In genomic region chr2:28419705-28420270, GRCh38 we compare ENCODE assay signal across 19 cellular contexts. TPM values are rescaled to one million over a fixed set of nuclear protein-coding genes. Genes with fewer than 3 reads are reported as not detected.
A peak's percentile ranks its signal among the peaks of the same experiment; 100 is the strongest.
DNase-seq lines count a peak whose midpoint lies in the region; ATAC-seq, FAIRE-seq and TF ChIP-seq lines count a peak whose summit lies in the region.
"Had no signal": no experiment of that assay in that cellular context is flagged by ENCODE, and none has a peak within 500 bp of the region (broad histone marks: within the 10 kb centered on the region; RNA-seq: fewer than 3 reads in every experiment).

No MANE protein-coding gene starts in this region.

- H3K4me2 ChIP-seq in astrocyte (ENCODE audit: low read length) = no peak overlapping the region
- H3K4me2 ChIP-seq: GM23338 had no signal

- no peaks in the 10 kb centered on the region for H3K9me3 Mint-ChIP-seq in activated naive CD4-positive, alpha-beta T cell treated with anti-CD3 and anti-CD28 coated beads, Interleukin-2, amount 10 ng/mL, durations not matched to agents 7 days and 5 days
- H3K9me3 Mint-ChIP-seq in astrocyte (ENCODE audit: unreplicated experiment) = no peaks in the 10 kb centered on the region
- H3K9me3 Mint-ChIP-seq in immature natural killer cell = no peaks in the 10 kb centered on the region
- H3K9me3 Mint-ChIP-seq in stimulated activated effector memory CD8-positive, alpha-beta T cell treated with anti-CD3 and anti-CD28 coated beads, Interleukin-12 subunit alpha, Interleukin-12 subunit beta, amount 100 ng/mL, for 72 hours = no peaks in the 10 kb centered on the region
- H3K9me3 Mint-ChIP-seq: GM23338, naive B cell had no signal

- H3K4me1 ChIP-seq in astrocyte (ENCODE audit: insufficient read depth, low read length) = peaks cover 14% of the 10 kb centered on the region

- no peak for FAIRE-seq in astrocyte (lab: Jason Lieb, UNC)
- FAIRE-seq: endometrium had no signal

- DNase-seq in activated naive CD4-positive, alpha-beta T cell treated with anti-CD3 and anti-CD28 coated beads, Interleukin-2, amount 10 ng/mL, durations not matched to agents 7 days and 5 days = no peak
- DNase-seq in activated naive CD4-positive, alpha-beta T cell (lab: John Stamatoyannopoulos, UW) = no peak
- DNase-seq in astrocyte (ENCODE audit: low read depth) (no peak), immature natural killer cell (peak in 2 of 3 donors; percentile 6 to 11), COLO668 (lab: John Stamatoyannopoulos, UW; ENCODE audit: unreplicated experiment) (no peak), left cardiac atrium (no peak), foreskin melanocyte (no peak)
- DNase-seq in stimulated activated effector memory CD8-positive, alpha-beta T cell treated with anti-CD3 and anti-CD28 coated beads, Interleukin-12 subunit alpha, Interleukin-12 subunit beta, amount 100 ng/mL, for 72 hours (ENCODE audit: low spot score in 2 of 2) = no peak
- DNase-seq: cerebellar nuclear complex, GDM1, lower lobe of right lung, naive B cell, NCI-H2107, NCI-H748 treated with DMSO at 0.1 percent for 48 hours, substantia nigra had no signal

- intact Hi-C loops in left cardiac atrium (cut with DNase I) = no loop called here

- H3K4me3 ChIP-seq in astrocyte (ENCODE audit: insufficient read depth, low read depth, low read length) = no peak overlapping the region
- H3K4me3 ChIP-seq: GM23338, lower lobe of right lung had no signal

- H3K36me3 Mint-ChIP-seq in activated naive CD4-positive, alpha-beta T cell treated with anti-CD3 and anti-CD28 coated beads, Interleukin-2, amount 10 ng/mL, durations not matched to agents 7 days and 5 days = peaks cover 29% of the 10 kb centered on the region
- H3K36me3 Mint-ChIP-seq in astrocyte (ENCODE audit: low read depth, unreplicated experiment) = peaks cover 26% of the 10 kb centered on the region
- peaks cover 11 to 18% (median 14%) of the 10 kb centered on the region in 3 donors for H3K36me3 Mint-ChIP-seq in immature natural killer cell
- H3K36me3 Mint-ChIP-seq in stimulated activated effector memory CD8-positive, alpha-beta T cell treated with anti-CD3 and anti-CD28 coated beads, Interleukin-12 subunit alpha, Interleukin-12 subunit beta, amount 100 ng/mL, for 72 hours = peaks cover 34% of the 10 kb centered on the region
- H3K36me3 Mint-ChIP-seq: naive B cell had no signal

- peak; percentile 1 for ATAC-seq in stimulated activated effector memory CD8-positive, alpha-beta T cell treated with anti-CD3 and anti-CD28 coated beads, Interleukin-12 subunit alpha, Interleukin-12 subunit beta, amount 100 ng/mL, for 72 hours
- ATAC-seq in left cardiac atrium = no peak
- ATAC-seq: Panc1 had no signal

- peaks cover 22% of the 10 kb centered on the region for H3K36me3 ChIP-seq in astrocyte (ENCODE audit: insufficient read depth, low read length)

- H3K27me3 ChIP-seq in astrocyte (ENCODE audit: insufficient read depth, low read length) = no peaks in the 10 kb centered on the region

- H3K4me3 Mint-ChIP-seq in activated naive CD4-positive, alpha-beta T cell treated with anti-CD3 and anti-CD28 coated beads, Interleukin-2, amount 10 ng/mL, durations not matched to agents 7 days and 5 days = no peak overlapping the region
- no peak overlapping the region for H3K4me3 Mint-ChIP-seq in astrocyte (ENCODE audit: unreplicated experiment)
- no peak overlapping the region for H3K4me3 Mint-ChIP-seq in immature natural killer cell
- H3K4me3 Mint-ChIP-seq in stimulated activated effector memory CD8-positive, alpha-beta T cell treated with anti-CD3 and anti-CD28 coated beads, Interleukin-12 subunit alpha, Interleukin-12 subunit beta, amount 100 ng/mL, for 72 hours = no peak overlapping the region
- H3K4me3 Mint-ChIP-seq: activated naive CD8-positive, alpha-beta T cell; GM23338; naive B cell had no signal

- no peaks in the 10 kb centered on the region for H3K9me3 ChIP-seq in astrocyte (ENCODE audit: insufficient read depth, low read depth, low read length)
- H3K9me3 ChIP-seq: lower lobe of right lung had no signal

- H3K27ac ChIP-seq in astrocyte (ENCODE audit: low read depth, low read length) = no peak overlapping the region
- H3K27ac ChIP-seq: lower lobe of right lung had no signal

- peaks cover 66% of the 10 kb centered on the region for H4K20me1 ChIP-seq in astrocyte (ENCODE audit: insufficient read depth, low read length)

- TF ChIP-seq CTCF in astrocyte (IDR thresholded peaks at IDR 0.05; ENCODE audit: insufficient read depth, low read depth, low read length) = no peak

- H3K27ac Mint-ChIP-seq in activated naive CD4-positive, alpha-beta T cell treated with anti-CD3 and anti-CD28 coated beads, Interleukin-2, amount 10 ng/mL, durations not matched to agents 7 days and 5 days = peak overlapping the region; percentile 19
- H3K27ac Mint-ChIP-seq in astrocyte (ENCODE audit: unreplicated experiment) (peak overlapping the region; percentile 87), immature natural killer cell (peak overlapping the region; percentile 64 to 86 (median 78))
- H3K27ac Mint-ChIP-seq in stimulated activated effector memory CD8-positive, alpha-beta T cell treated with anti-CD3 and anti-CD28 coated beads, Interleukin-12 subunit alpha, Interleukin-12 subunit beta, amount 100 ng/mL, for 72 hours = peak overlapping the region; percentile 92
- H3K27ac Mint-ChIP-seq: activated naive CD8-positive, alpha-beta T cell; GM23338; naive B cell had no signal

- H3K4me1 Mint-ChIP-seq in activated naive CD4-positive, alpha-beta T cell treated with anti-CD3 and anti-CD28 coated beads, Interleukin-2, amount 10 ng/mL, durations not matched to agents 7 days and 5 days = peaks cover 35% of the 10 kb centered on the region
- peaks cover 52% of the 10 kb centered on the region for H3K4me1 Mint-ChIP-seq in astrocyte (ENCODE audit: low read depth, unreplicated experiment)
- H3K4me1 Mint-ChIP-seq in immature natural killer cell = peaks cover 70 to 84% of the 10 kb centered on the region in 2 donors
- peaks cover 71% of the 10 kb centered on the region for H3K4me1 Mint-ChIP-seq in stimulated activated effector memory CD8-positive, alpha-beta T cell treated with anti-CD3 and anti-CD28 coated beads, Interleukin-12 subunit alpha, Interleukin-12 subunit beta, amount 100 ng/mL, for 72 hours

- H3K9ac ChIP-seq in astrocyte (ENCODE audit: low read length) = no peak overlapping the region

- H3K27me3 Mint-ChIP-seq in activated naive CD4-positive, alpha-beta T cell treated with anti-CD3 and anti-CD28 coated beads, Interleukin-2, amount 10 ng/mL, durations not matched to agents 7 days and 5 days = no peaks in the 10 kb centered on the region
- H3K27me3 Mint-ChIP-seq in astrocyte (ENCODE audit: low read depth, unreplicated experiment) (no peaks in the 10 kb centered on the region), immature natural killer cell (ENCODE audit: low read depth in 3 of 3) (peaks cover 20 to 27% (median 22%) of the 10 kb centered on the region in 3 donors)
- H3K27me3 Mint-ChIP-seq: activated naive CD8-positive, alpha-beta T cell had no signal

- H2AFZ ChIP-seq in astrocyte (ENCODE audit: low read depth, low read length) = no peak overlapping the region
- H2AFZ ChIP-seq: GM23338 had no signal

- H3K79me2 ChIP-seq in astrocyte (ENCODE audit: insufficient read depth, low read length) = peaks cover 34% of the 10 kb centered on the region

- CTCF ChIA-PET in activated naive CD4-positive, alpha-beta T cell treated with anti-CD3 and anti-CD28 coated beads, Interleukin-2, amount 10 ng/mL, durations not matched to agents 7 days and 5 days (lab: Charles Lee) = interaction anchor here (1.3 to 1.4 kb wide), 2 partner anchors 10 to 27 kb away, joined by 3 to 7 read pairs; partner anchors contain the start of gene FOSL2

RNA-seq across cellular contexts. Expression of gene FOSL2, which starts 27.1 kb away (rescaled TPM):
- total RNA-seq in astrocyte (156 and 158 TPM in 2 replicates), left cardiac atrium (100 to 1,000 TPM in 1 of 2 donors, 10 to 100 TPM in 1; 66.6 to 140 TPM)
- polyA plus RNA-seq in immature natural killer cell = 10 to 100 TPM; 27.2 to 54.3 (median 28.7) TPM

Comparison
In these comparisons a context has a peak if more than half of its experiments do, and no peak if none do; other contexts are left out.
1. DNase-seq: peak in immature natural killer cell (2 of 3); none in activated naive CD4-positive, alpha-beta T cell treated with anti-CD3 and anti-CD28 coated beads, Interleukin-2, amount 10 ng/mL, durations not matched to agents 7 days and 5 days (single experiment), activated naive CD4-positive, alpha-beta T cell (0 of 4), astrocyte (single experiment), stimulated activated effector memory CD8-positive, alpha-beta T cell treated with anti-CD3 and anti-CD28 coated beads, Interleukin-12 subunit alpha, Interleukin-12 subunit beta, amount 100 ng/mL, for 72 hours (0 of 2), COLO668 (single experiment), left cardiac atrium (single experiment) and foreskin melanocyte (single experiment).
2. H3K27ac Mint-ChIP-seq: peak in every context shown above with its lines; median percentile 92 in stimulated activated effector memory CD8-positive, alpha-beta T cell treated with anti-CD3 and anti-CD28 coated beads, Interleukin-12 subunit alpha, Interleukin-12 subunit beta, amount 100 ng/mL, for 72 hours; 87 in astrocyte; 78 in immature natural killer cell; 19 in activated naive CD4-positive, alpha-beta T cell treated with anti-CD3 and anti-CD28 coated beads, Interleukin-2, amount 10 ng/mL, durations not matched to agents 7 days and 5 days.